ENCODE assay signal across 1 cellular context in the genomic region with DNA sequence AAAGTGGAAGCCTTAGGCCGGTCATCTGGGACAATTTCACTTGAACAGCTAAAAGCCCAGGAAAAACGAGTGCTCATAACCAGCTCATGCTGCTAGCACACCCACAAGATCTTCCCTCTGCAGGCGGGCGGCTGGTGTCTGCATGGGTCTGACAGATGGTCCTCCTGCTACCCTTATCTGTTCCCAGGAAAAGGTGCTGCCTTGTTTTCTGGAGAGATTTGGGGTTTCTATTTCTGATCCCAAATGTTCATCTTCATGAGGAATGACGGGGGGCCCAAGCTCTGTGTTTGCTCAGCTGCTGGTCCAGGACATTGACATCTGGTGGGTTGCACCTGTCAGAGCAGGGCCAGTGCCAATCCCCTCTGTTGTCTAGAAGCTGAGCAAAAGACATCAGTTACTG.
TF ChIP-seq lines count a peak whose summit lies in the region.

No MANE protein-coding gene starts in this region.

TF ChIP-seq in H1, 55 proteins besides CTCF, POLR2A, EP300 and RAD21 (continued from another document):
- TF ChIP-seq CHD2 (IDR thresholded peaks at IDR 0.05; ENCODE audit: low read length) (no peak), SP1 (IDR thresholded peaks at IDR 0.05; ENCODE audit: low read depth, low read length) (no peak), RBBP5 (IDR thresholded peaks at IDR 0.05; ENCODE audit: borderline replicate concordance, low read depth, low read length) (no peak)
